Comparison of ENCODE assay signal across 8 cellular contexts in genomic region chr14:54627325-54627717, GRCh38.
A peak's percentile ranks its signal among the peaks of the same experiment; 100 is the strongest.
DNase-seq lines count a peak whose midpoint lies in the region; ATAC-seq and TF ChIP-seq lines count a peak whose summit lies in the region.

No MANE protein-coding gene starts in this region.

- peak overlapping the region; percentile 87 for H3K27ac ChIP-seq in cingulate gyrus (ENCODE audit: low read depth, low read length)

- peak overlapping the region; percentile 71 for H3K4me3 Mint-ChIP-seq in activated T-cell treated with anti-CD3 and anti-CD28 coated beads, Interleukin-2, amount 50 U/mL, for 24 hours
- H3K4me3 Mint-ChIP-seq in neural crest cell: peak overlapping the region; percentile 44

- H3K27ac Mint-ChIP-seq in activated T-cell treated with anti-CD3 and anti-CD28 coated beads, Interleukin-2, amount 50 U/mL, for 24 hours: peak overlapping the region; percentile 96
- H3K27ac Mint-ChIP-seq in neural crest cell (ENCODE audit: unreplicated experiment): peak overlapping the region; percentile 96

- H3K36me3 Mint-ChIP-seq in activated T-cell treated with anti-CD3 and anti-CD28 coated beads, Interleukin-2, amount 50 U/mL, for 24 hours (ENCODE audit: low read depth): peaks cover 5% of the 10 kb centered on the region
- H3K36me3 Mint-ChIP-seq in neural crest cell (ENCODE audit: low read depth): no peaks in the 10 kb centered on the region

- no peaks in the 10 kb centered on the region for H3K27me3 Mint-ChIP-seq in activated T-cell treated with anti-CD3 and anti-CD28 coated beads, Interleukin-2, amount 50 U/mL, for 24 hours
- no peaks in the 10 kb centered on the region for H3K27me3 Mint-ChIP-seq in neural crest cell (ENCODE audit: low read depth)

- ATAC-seq in HG03280 (IDR thresholded peaks at IDR 0.05; ENCODE audit: unreplicated experiment): peak; percentile 21

- no peak for DNase-seq in activated T-cell treated with anti-CD3 and anti-CD28 coated beads, Interleukin-2, amount 50 U/mL, for 24 hours
- DNase-seq in activated T-cell treated with anti-CD3 and anti-CD28 coated beads for 4 hours (no peak), neural crest cell (ENCODE audit: low read depth, low spot score) (no peak), kidney tubule cell (ENCODE audit: low spot score) (no peak), activated gamma-delta T cell treated with Interleukin-2 at 50 U/mL for 16 hours (no peak), NCI-H2171 (lab: John Stamatoyannopoulos, UW) (no peak)

- peaks cover 4% of the 10 kb centered on the region for H3K9me3 Mint-ChIP-seq in activated T-cell treated with anti-CD3 and anti-CD28 coated beads, Interleukin-2, amount 50 U/mL, for 24 hours
- no peaks in the 10 kb centered on the region for H3K9me3 Mint-ChIP-seq in neural crest cell

- no peak for TF ChIP-seq CTCF in neural crest cell (conservative IDR thresholded peaks at IDR 0.05)

- peaks cover 63% of the 10 kb centered on the region for H3K4me1 Mint-ChIP-seq in activated T-cell treated with anti-CD3 and anti-CD28 coated beads, Interleukin-2, amount 50 U/mL, for 24 hours (ENCODE audit: low read depth)
- peaks cover 35% of the 10 kb centered on the region for H3K4me1 Mint-ChIP-seq in neural crest cell
